14 cellular contexts compared by ENCODE assay signal in the genomic region with DNA sequence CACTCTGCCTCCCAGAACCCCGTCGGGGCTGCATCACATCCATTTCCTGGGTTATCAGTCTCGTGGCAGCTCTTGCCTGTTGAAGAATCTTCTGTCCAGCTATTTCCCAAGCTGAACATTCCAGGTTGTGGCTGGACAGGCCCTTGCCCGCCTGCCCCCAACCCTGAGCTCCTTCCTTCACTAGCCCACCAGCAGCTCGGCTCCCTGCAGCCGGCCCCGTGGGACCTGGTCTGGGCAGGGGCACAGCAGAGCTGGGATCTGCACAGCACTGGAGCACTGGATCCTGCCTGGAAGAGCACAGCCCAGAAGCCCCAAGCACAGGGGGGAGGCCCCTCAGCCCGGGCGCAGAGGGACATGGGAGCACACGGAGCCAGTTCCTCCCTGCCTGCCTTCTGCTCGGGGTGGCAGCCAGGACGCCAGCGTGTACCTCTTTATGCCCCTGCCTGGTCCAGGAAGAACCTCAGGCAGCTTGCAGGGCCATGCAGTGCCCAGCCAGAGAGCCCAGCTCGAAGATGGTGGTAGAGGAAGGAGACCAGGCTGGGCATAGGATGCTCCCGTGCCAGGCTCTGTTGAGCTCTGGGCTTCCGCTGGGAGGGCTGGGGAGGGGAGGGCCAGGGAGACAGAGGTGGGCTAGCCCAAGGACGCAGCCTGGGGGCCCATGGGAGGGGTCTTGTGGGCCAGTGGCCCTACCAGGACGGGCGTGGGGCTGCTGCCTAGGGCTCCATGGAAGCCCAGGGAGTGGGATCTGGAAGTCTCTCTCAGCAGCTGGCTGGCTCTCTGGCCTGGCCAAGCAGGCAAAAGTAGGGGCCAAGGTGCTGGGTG. TPM values are rescaled to one million over a fixed set of nuclear protein-coding genes. Genes with fewer than 3 reads are reported as not detected.
DNase-seq lines count a peak whose midpoint lies in the region; ATAC-seq and TF ChIP-seq lines count a peak whose summit lies in the region.
"Had no signal": no experiment of that assay in that cellular context is flagged by ENCODE, and none has a peak within 500 bp of the region (broad histone marks: within the 10 kb centered on the region; RNA-seq: fewer than 3 reads in every experiment).

No MANE protein-coding gene starts in this region.

- TF ChIP-seq CTCF in colonic mucosa (IDR thresholded peaks at IDR 0.05) (no peak), natural killer cell (IDR thresholded peaks at IDR 0.05) (no peak)

- no peaks in the 10 kb centered on the region for H3K27me3 ChIP-seq in colonic mucosa
- H3K27me3 ChIP-seq: BLaER1 treated with 17β-estradiol and CSF1 and Interleukin-3, amounts not matched to agents 10 nM and 100 nM; neural progenitor cell had no signal

- H3K36me3 Mint-ChIP-seq in natural killer cell, result no peaks in the 10 kb centered on the region
- H3K36me3 Mint-ChIP-seq: neural progenitor cell had no signal

- H3K9me3 Mint-ChIP-seq in natural killer cell, result no peaks in the 10 kb centered on the region
- H3K9me3 Mint-ChIP-seq: neural progenitor cell had no signal

- peak; percentile 0 for DNase-seq in stimulated activated CD4-positive, alpha-beta T cell treated with anti-CD3 and anti-CD28 coated beads, Interleukin-4, amount 100 ng/mL, for 1 hour
- DNase-seq in stimulated activated CD4-positive, alpha-beta T cell treated with anti-CD3 and anti-CD28 coated beads, Interleukin-4, amount 100 ng/mL, for 4 hours, result no peak
- DNase-seq in colonic mucosa (peak; percentile 15), natural killer cell (peak; percentile 9), ACHN (no peak), NCI-H524 treated with DMSO at 0.1 percent for 48 hours (lab: John Stamatoyannopoulos, UW) (no peak), NCI-H748 treated with DMSO at 0.1 percent for 48 hours (lab: John Stamatoyannopoulos, UW) (no peak)
- DNase-seq: activated CD4-positive, CD25-positive, alpha-beta regulatory T cell; Karpas-422; NCI-H1436; NCI-H510A treated with DMSO at 0.1 percent for 48 hours; small intestine had no signal

- H3K27ac ChIP-seq in colonic mucosa, result no peak overlapping the region
- H3K27ac ChIP-seq: neural progenitor cell had no signal

- no peaks in the 10 kb centered on the region for H3K4me1 Mint-ChIP-seq in natural killer cell

- H3K9me3 ChIP-seq in colonic mucosa, result no peaks in the 10 kb centered on the region
- H3K9me3 ChIP-seq: BLaER1 treated with 17β-estradiol and CSF1 and Interleukin-3, amounts not matched to agents 10 nM and 100 nM had no signal

- H3K36me3 ChIP-seq in colonic mucosa, result no peaks in the 10 kb centered on the region
- H3K36me3 ChIP-seq: BLaER1 treated with 17β-estradiol and CSF1 and Interleukin-3, amounts not matched to agents 10 nM and 100 nM; neural progenitor cell had no signal

- H3K9ac ChIP-seq in colonic mucosa (ENCODE audit: low read depth in 2 of 2, low read length in 2 of 2), result no peak overlapping the region
- H3K9ac ChIP-seq: BLaER1 treated with 17β-estradiol and CSF1 and Interleukin-3, amounts not matched to agents 10 nM and 100 nM; neural progenitor cell had no signal

- in situ Hi-C loops in ACHN (cut with HindIII; ENCODE audit: low pct_ligation_motif_present, low pct_unique_long_range_greater_than_20kb, low sequenced_read_pairs), result no loop called here

- intact Hi-C loops in colonic mucosa (cut with DNase I), result no loop called here
- intact Hi-C loops in natural killer cell (cut with micrococcal nuclease), result no loop called here

- H3K4me3 ChIP-seq in colonic mucosa, result no peak overlapping the region
- H3K4me3 ChIP-seq: BLaER1 treated with 17β-estradiol and CSF1 and Interleukin-3, amounts not matched to agents 10 nM and 100 nM; neural progenitor cell had no signal

- no peak overlapping the region for H3K27ac Mint-ChIP-seq in natural killer cell

- H3K4me3 Mint-ChIP-seq in natural killer cell, result no peak overlapping the region
- H3K4me3 Mint-ChIP-seq: neural progenitor cell had no signal

- no peak for ATAC-seq in natural killer cell

- H3K4me1 ChIP-seq in colonic mucosa, result peaks cover 9% of the 10 kb centered on the region

- no peaks in the 10 kb centered on the region for H3K27me3 Mint-ChIP-seq in natural killer cell (ENCODE audit: low read depth in 2 of 2)

RNA-seq across cellular contexts. Expression of gene GNB1L, which starts 16.6 kb away (rescaled TPM):
- 10 to 100 TPM in 1 of 2 donors, 1 to 10 TPM in 1; 4.4 to 10.2 TPM for total RNA-seq in colonic mucosa
- 1 to 10 TPM; 5.1 to 5.3 (median 5.3) TPM for total RNA-seq in natural killer cell

RNA-seq across cellular contexts. Expression of gene RTL10, which starts 16.6 kb away (rescaled TPM):
- total RNA-seq in colonic mucosa, result 10 to 100 TPM in 1 of 2 donors, 1 to 10 TPM in 1; 9.7 to 14.1 TPM
- 10 to 100 TPM in 2 of 3 donors, 1 to 10 TPM in 1; 6.4 to 12.5 (median 11.7) TPM for total RNA-seq in natural killer cell

Comparison
In these comparisons a context has a peak if more than half of its experiments do, and no peak if none do; other contexts are left out.
1. DNase-seq: peak in stimulated activated CD4-positive, alpha-beta T cell treated with anti-CD3 and anti-CD28 coated beads, Interleukin-4, amount 100 ng/mL, for 1 hour (single experiment), colonic mucosa (single experiment) and natural killer cell (single experiment); none in stimulated activated CD4-positive, alpha-beta T cell treated with anti-CD3 and anti-CD28 coated beads, Interleukin-4, amount 100 ng/mL, for 4 hours (0 of 2), ACHN (single experiment), NCI-H524 treated with DMSO at 0.1 percent for 48 hours (single experiment) and NCI-H748 treated with DMSO at 0.1 percent for 48 hours (single experiment).